Comparison of ENCODE assay signal across 19 cellular contexts in genomic region chr6:109021870-109022269, GRCh38.
A peak's percentile ranks its signal among the peaks of the same experiment; 100 is the strongest.
DNase-seq lines count a peak whose midpoint lies in the region; ATAC-seq and TF ChIP-seq lines count a peak whose summit lies in the region.
"Had no signal": no experiment of that assay in that cellular context is flagged by ENCODE, and none has a peak within 500 bp of the region (broad histone marks: within the 10 kb centered on the region; RNA-seq: fewer than 3 reads in every experiment).

No MANE protein-coding gene starts in this region.

- peak; percentile 41 for DNase-seq in GM23338 (ENCODE audit: low spot score)
- DNase-seq in T-helper 17 cell: no peak
- DNase-seq in psoas muscle: no peak
- no peak for DNase-seq in cerebellar nuclear complex (lab: John Stamatoyannopoulos, UW)
- DNase-seq in posterior vena cava (ENCODE audit: low spot score): no peak
- no peak for DNase-seq in NOMO-1 treated with dmso at 0.1 percent for 144 hours (lab: John Stamatoyannopoulos, UW; ENCODE audit: unreplicated experiment)
- DNase-seq: 8988T; ACHN; BE2C; C1 segment of cervical spinal cord; Caco-2; Calu3; CD4-positive, CD25-positive, alpha-beta regulatory T cell; CD8-positive, alpha-beta T cell; DMS79 treated with DMSO at 0.1 percent for 48 hours; GF-D8 had no signal

- 78 to 83% (median 79%) methylated on average over 1 of the region's 1 CpG for WGBS in psoas muscle, 3 donors

- no peak overlapping the region for H2AFZ ChIP-seq in GM23338

- no peak overlapping the region for H3K4me3 Mint-ChIP-seq in GM23338
- no peak overlapping the region for H3K4me3 Mint-ChIP-seq in T-helper 17 cell
- H3K4me3 Mint-ChIP-seq: CD14-positive monocyte; CD4-positive, CD25-positive, alpha-beta regulatory T cell; CD8-positive, alpha-beta T cell had no signal

- ATAC-seq in GM23338 (no peak), T-helper 17 cell (no peak), psoas muscle (no peak), HG03095 (IDR thresholded peaks at IDR 0.05; ENCODE audit: unreplicated experiment) (no peak)
- ATAC-seq: CD8-positive, alpha-beta T cell had no signal

- H3K36me3 ChIP-seq in GM23338 (ENCODE audit: insufficient read depth) (no peaks in the 10 kb centered on the region), psoas muscle (ENCODE audit: insufficient read depth in 1 of 2, low read depth in 1 of 2) (no peaks in the 10 kb centered on the region)
- H3K36me3 ChIP-seq: BE2C, BLaER1 had no signal

- H3K36me3 Mint-ChIP-seq in GM23338 (ENCODE audit: low read depth) (no peaks in the 10 kb centered on the region), T-helper 17 cell (ENCODE audit: low read depth) (no peaks in the 10 kb centered on the region)
- H3K36me3 Mint-ChIP-seq: CD4-positive, CD25-positive, alpha-beta regulatory T cell; CD8-positive, alpha-beta T cell had no signal

- intact Hi-C loops in psoas muscle (cut with DNase I): no loop called here
- intact Hi-C loops in posterior vena cava (cut with DNase I): no loop called here

- no peak overlapping the region for H3K4me2 ChIP-seq in GM23338
- H3K4me2 ChIP-seq: BLaER1 had no signal

- H3K4me1 Mint-ChIP-seq in GM23338 (peaks cover 8% of the 10 kb centered on the region; the same call in 2 of the 3 replicates), T-helper 17 cell (peaks cover 38% of the 10 kb centered on the region)

- no peaks in the 10 kb centered on the region for H3K9me3 ChIP-seq in T-helper 17 cell (ENCODE audit: control insufficient read depth, low read length, poor library complexity, severe bottlenecking)
- no peaks in the 10 kb centered on the region for H3K9me3 ChIP-seq in psoas muscle
- H3K9me3 ChIP-seq: BE2C, BLaER1, Caco-2 had no signal

- H3F3A ChIP-seq in GM23338 (replicated peaks; ENCODE audit: low read depth): no peaks in the 10 kb centered on the region

- no peaks in the 10 kb centered on the region for H3K27me3 ChIP-seq in GM23338 (ENCODE audit: insufficient read depth)
- no peaks in the 10 kb centered on the region for H3K27me3 ChIP-seq in psoas muscle (ENCODE audit: insufficient read depth in 3 of 3, low read length in 2 of 3)
- H3K27me3 ChIP-seq: BE2C, BLaER1 had no signal

- H3K27ac Mint-ChIP-seq in GM23338: no peak overlapping the region
- peak overlapping the region; percentile 97 for H3K27ac Mint-ChIP-seq in T-helper 17 cell
- H3K27ac Mint-ChIP-seq: CD14-positive monocyte; CD8-positive, alpha-beta T cell had no signal

- H3K4me3 ChIP-seq in GM23338 (no peak overlapping the region), psoas muscle (no peak overlapping the region)
- H3K4me3 ChIP-seq: BLaER1 had no signal

- no peaks in the 10 kb centered on the region for H3K79me2 ChIP-seq in GM23338 (replicated peaks; ENCODE audit: insufficient read depth)

- no peaks in the 10 kb centered on the region for H3K9me3 Mint-ChIP-seq in GM23338
- H3K9me3 Mint-ChIP-seq: CD8-positive, alpha-beta T cell had no signal

- H3K4me1 ChIP-seq in GM23338 (ENCODE audit: insufficient read depth): no peaks in the 10 kb centered on the region
- peaks cover 60% of the 10 kb centered on the region for H3K4me1 ChIP-seq in psoas muscle
- H3K4me1 ChIP-seq: BLaER1, Caco-2 had no signal

- TF ChIP-seq CTCF in GM23338 (conservative IDR thresholded peaks at IDR 0.05; ENCODE audit: low read depth in 2 of 2): no peak
- TF ChIP-seq CTCF in psoas muscle (IDR thresholded peaks at IDR 0.05): no peak

- no peaks in the 10 kb centered on the region for H3K9me2 ChIP-seq in GM23338 (ENCODE audit: insufficient read depth)

- H3K27me3 Mint-ChIP-seq in GM23338 (ENCODE audit: insufficient read depth, low read depth, poor library complexity): peaks cover 2% of the 10 kb centered on the region
- H3K27me3 Mint-ChIP-seq in T-helper 17 cell: no peaks in the 10 kb centered on the region
- H3K27me3 Mint-ChIP-seq: CD4-positive, CD25-positive, alpha-beta regulatory T cell had no signal

- H3K27ac ChIP-seq in GM23338 (ENCODE audit: low read depth) (no peak overlapping the region), psoas muscle (peak overlapping the region; percentile 75)
- H3K27ac ChIP-seq: BLaER1 had no signal

- no peaks in the 10 kb centered on the region for H4K20me1 ChIP-seq in GM23338 (replicated peaks; ENCODE audit: insufficient read depth)
- H4K20me1 ChIP-seq: BLaER1 had no signal

TF ChIP-seq in GM23338, 12 proteins besides CTCF, POLR2A, EP300 and RAD21:
- no peak for TF ChIP-seq ZNF462 (CRISPR knock-in tag; IDR thresholded peaks at IDR 0.05)
- TF ChIP-seq ZNF331 (CRISPR knock-in tag; IDR thresholded peaks at IDR 0.05; ENCODE audit: low read depth): no peak
- TF ChIP-seq ETS1 (IDR thresholded peaks at IDR 0.05): no peak
- TF ChIP-seq CREB1 (CRISPR knock-in tag; IDR thresholded peaks at IDR 0.05; ENCODE audit: low read depth): no peak
- no peak for TF ChIP-seq NANOG (IDR thresholded peaks at IDR 0.05; ENCODE audit: borderline replicate concordance)
- TF ChIP-seq JUNB (IDR thresholded peaks at IDR 0.05; ENCODE audit: unreplicated experiment): no peak
- no peak for TF ChIP-seq POLR2AphosphoS5 (IDR thresholded peaks at IDR 0.05; ENCODE audit: low read depth)
